ENCODE assay signal across 8 cellular contexts in the genomic region with DNA sequence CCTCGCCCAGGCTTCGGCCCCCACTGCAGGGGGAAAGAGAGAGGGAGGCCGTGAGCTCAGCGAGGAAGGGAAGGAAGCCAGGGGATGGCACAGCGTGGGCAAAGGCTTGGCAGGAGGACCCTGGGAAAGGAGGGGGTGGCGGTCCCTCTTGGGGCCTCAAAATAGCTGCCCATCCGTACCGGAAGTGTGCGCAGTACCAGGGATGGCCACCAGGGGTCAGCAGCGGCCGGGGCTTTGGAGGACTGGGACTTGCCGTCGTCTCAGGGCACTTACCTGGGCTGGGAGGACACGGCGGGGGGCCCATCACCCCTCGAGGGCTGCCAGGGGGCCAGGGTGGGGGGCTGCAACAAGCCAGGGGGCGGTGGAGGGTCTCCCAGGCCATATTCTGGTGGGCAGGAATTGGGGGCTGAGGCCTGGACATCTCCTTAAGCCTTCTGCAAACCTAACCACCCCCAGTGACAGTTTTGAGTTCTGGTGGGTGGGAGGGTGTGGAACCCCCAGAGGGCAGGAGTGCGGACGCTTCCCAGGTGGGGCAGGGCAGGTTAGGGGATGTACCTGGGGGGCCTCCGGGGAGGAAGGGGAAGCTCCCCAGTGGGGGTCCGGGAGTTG. TPM values are rescaled to one million over a fixed set of nuclear protein-coding genes. Genes with fewer than 3 reads are reported as not detected.
DNase-seq lines count a peak whose midpoint lies in the region; ATAC-seq and TF ChIP-seq lines count a peak whose summit lies in the region.

No MANE protein-coding gene starts in this region.

- peaks cover 0 to 6% of the 10 kb centered on the region in 2 donors for H3K4me1 ChIP-seq in right atrium auricular region
- peaks cover 0 to 4% of the 10 kb centered on the region in 2 donors for H3K4me1 ChIP-seq in gastrocnemius medialis

- H3K27me3 Mint-ChIP-seq in T-helper 17 cell, result no peaks in the 10 kb centered on the region

- H3K4me1 Mint-ChIP-seq in T-helper 17 cell, result no peaks in the 10 kb centered on the region

- TF ChIP-seq CTCF in right atrium auricular region (IDR thresholded peaks at IDR 0.05), result peak; percentile 96 to 99
- TF ChIP-seq CTCF in gastrocnemius medialis (IDR thresholded peaks at IDR 0.05 in 4 of 5, conservative IDR thresholded peaks at IDR 0.05 in 1 of 5), result peak; percentile 81 to 99 (median 98)

- H3K27me3 ChIP-seq in right atrium auricular region (no peaks in the 10 kb centered on the region), gastrocnemius medialis (no peaks in the 10 kb centered on the region)

- no peak for TF ChIP-seq POLR2A in gastrocnemius medialis (IDR thresholded peaks at IDR 0.05)

- intact Hi-C loops in gastrocnemius medialis (cut with DNase I; ENCODE audit: low total_unique reads), result loop anchor here (1.0 kb wide), 1 partner anchor 29 kb away; no protein-coding TSS in a partner anchor

- no peak overlapping the region for H3K4me3 Mint-ChIP-seq in T-helper 17 cell

- H3K27ac Mint-ChIP-seq in T-helper 17 cell, result no peak overlapping the region

- in situ Hi-C loops in gastrocnemius medialis (cut with MboI; ENCODE audit: low sequenced_read_pairs in 4 of 4), result no loop called here

- peak; percentile 96 for ATAC-seq in T-helper 17 cell
- ATAC-seq in gastrocnemius medialis, result peak; percentile 63 to 88
- no peak for ATAC-seq in GM19467 (IDR thresholded peaks at IDR 0.05; ENCODE audit: unreplicated experiment)
- ATAC-seq in HG02852 (IDR thresholded peaks at IDR 0.05; ENCODE audit: unreplicated experiment), result no peak

- H3K4me3 ChIP-seq in right atrium auricular region (peak overlapping the region in 1 of 2 donors; percentile 33), gastrocnemius medialis (peak overlapping the region in 3 of 4 donors; percentile 21 to 46 (median 22))

- no peaks in the 10 kb centered on the region for H3K36me3 Mint-ChIP-seq in T-helper 17 cell (ENCODE audit: low read depth)

- H3K9me3 ChIP-seq in T-helper 17 cell (ENCODE audit: control insufficient read depth, low read length, poor library complexity, severe bottlenecking), result no peaks in the 10 kb centered on the region
- no peaks in the 10 kb centered on the region for H3K9me3 ChIP-seq in right atrium auricular region
- H3K9me3 ChIP-seq in gastrocnemius medialis, result no peaks in the 10 kb centered on the region

- DNase-seq in ELR (ENCODE audit: low read depth), result peak; percentile 67
- peak; percentile 53 for DNase-seq in M059J (ENCODE audit: low read depth)
- DNase-seq in T-helper 17 cell, result peak; percentile 69 to 89 (median 75)
- DNase-seq in amniotic epithelial cell (ENCODE audit: low read depth), result peak; percentile 33
- peak; percentile 82 for DNase-seq in right atrium auricular region (ENCODE audit: low spot score)
- DNase-seq in gastrocnemius medialis, result peak; percentile 44 to 72

- H3K36me3 ChIP-seq in right atrium auricular region, result no peaks in the 10 kb centered on the region
- no peaks in the 10 kb centered on the region for H3K36me3 ChIP-seq in gastrocnemius medialis

- H3K27ac ChIP-seq in right atrium auricular region (no peak overlapping the region), gastrocnemius medialis (no peak overlapping the region)

RNA-seq across cellular contexts. Expression of a gene that starts 7.8 kb away (rescaled TPM):
- 27.4 and 33.0 TPM in 2 replicates for total RNA-seq in M059J (2014; rRNA removed; shearing (Covaris generic))
- 10 to 100 TPM; 13.1 to 13.7 TPM for total RNA-seq in T-helper 17 cell
- total RNA-seq in right atrium auricular region, result 10 to 100 TPM; 16.8 to 22.2 TPM
- total RNA-seq in gastrocnemius medialis, result 10 to 100 TPM; 30.1 to 52.1 (median 42.8) TPM

RNA-seq across cellular contexts. Expression of a gene that starts 24.0 kb away (rescaled TPM):
- 0.25 and 0.94 TPM in 2 replicates for total RNA-seq in M059J (2014; rRNA removed; shearing (Covaris generic))
- total RNA-seq in T-helper 17 cell, result 1 to 10 TPM; 1.3 to 3.5 TPM
- not detected for total RNA-seq in right atrium auricular region
- 1 to 10 TPM in 1 of 4 donors, under 1 TPM in 1, not detected in 2; 0.68 to 1.6 TPM for total RNA-seq in gastrocnemius medialis

RNA-seq across cellular contexts. Expression of a gene that starts 45.8 kb away (rescaled TPM):
- total RNA-seq in M059J (2014; rRNA removed; shearing (Covaris generic)), result 10.3 and 17.0 TPM in 2 replicates
- total RNA-seq in T-helper 17 cell (10 to 100 TPM; 27.4 to 30.8 TPM), right atrium auricular region (10 to 100 TPM; 16.5 to 20.0 TPM), gastrocnemius medialis (10 to 100 TPM; 11.2 to 17.2 (median 13.3) TPM)

RNA-seq across cellular contexts. Expression of a gene that starts 46.0 kb away (rescaled TPM):
- 110 and 115 TPM in 2 replicates for total RNA-seq in M059J (2014; rRNA removed; shearing (Covaris generic))
- total RNA-seq in T-helper 17 cell, result 10 to 100 TPM; 61.9 to 69.2 TPM
- total RNA-seq in right atrium auricular region, result 10 to 100 TPM; 20.1 to 36.6 TPM
- total RNA-seq in gastrocnemius medialis, result 10 to 100 TPM; 25.5 to 44.1 (median 35.1) TPM

RNA-seq across cellular contexts. Expression of a gene that starts 57.1 kb away (rescaled TPM):
- total RNA-seq in M059J (2014; rRNA removed; shearing (Covaris generic)), result 22.6 and 29.4 TPM in 2 replicates
- total RNA-seq in T-helper 17 cell (10 to 100 TPM; 15.0 to 17.3 TPM), right atrium auricular region (1 to 10 TPM; 4.3 to 8.1 TPM), gastrocnemius medialis (10 to 100 TPM in 2 of 4 donors, 1 to 10 TPM in 2; 4.7 to 19.0 (median 11.5) TPM)

Comparison
In these comparisons a context has a peak if more than half of its experiments do, and no peak if none do; other contexts are left out.
1. ATAC-seq: peak in T-helper 17 cell (single experiment) and gastrocnemius medialis (2 of 2); none in GM19467 (single experiment) and HG02852 (single experiment).
2. Peak in every context shown above with its lines, with median percentiles within 50 percentile points of each other: DNase-seq.